ENCODE assay signal across 8 cellular contexts in genomic region chr15:29674661-29675533, GRCh38.
DNase-seq lines count a peak whose midpoint lies in the region; ATAC-seq, FAIRE-seq and TF ChIP-seq lines count a peak whose summit lies in the region.

No MANE protein-coding gene starts in this region.

- peaks cover 0 to 4% of the 10 kb centered on the region in 2 experiments; a peak in 1 of 4 replicates for H3K79me1 ChIP-seq in IMR-90 (ENCODE audit: low read depth in 1 of 2, low read length in 2 of 2)

- peak overlapping the region; percentile 87 for H3K4me2 ChIP-seq in IMR-90 (ENCODE audit: low read depth, low read length)

- peak overlapping the region; percentile 57 for H3K9ac ChIP-seq in IMR-90 (ENCODE audit: low read depth, low read length)
- H3K9ac ChIP-seq in kidney (ENCODE audit: low read length in 2 of 2) = peak overlapping the region in 1 of 2 donors; percentile 46
- H3K9ac ChIP-seq in subcutaneous abdominal adipose tissue (ENCODE audit: low read length in 5 of 5) = no peak overlapping the region

- dilution Hi-C loops in IMR-90 (cut with HindIII; ENCODE audit: low sequenced_read_pairs, unreplicated experiment) = no loop called here

- intact Hi-C loops in IMR-90 (cut with micrococcal nuclease) (no loop called here), kidney (cut with DNase I) (no loop called here)

- no peaks in the 10 kb centered on the region for H3K9me3 ChIP-seq in IMR-90 (ENCODE audit: control insufficient read depth, insufficient read depth, low read length)
- H3K9me3 ChIP-seq in kidney (ENCODE audit: control insufficient read depth in 1 of 2, low read length in 2 of 2) = no peaks in the 10 kb centered on the region
- H3K9me3 ChIP-seq in subcutaneous abdominal adipose tissue (ENCODE audit: control insufficient read depth in 5 of 5, low read length in 5 of 5) = no peaks in the 10 kb centered on the region

- CTCF ChIA-PET in IMR-90 (lab: Yijun Ruan, JAX) = no interaction called here

- peak overlapping the region; percentile 31; the same call in 1 of the 2 replicates for H3K23ac ChIP-seq in IMR-90 (ENCODE audit: low read depth, low read length)

- TF ChIP-seq RAD21 in IMR-90 (IDR thresholded peaks at IDR 0.05; ENCODE audit: low read length) = no peak

- no peaks in the 10 kb centered on the region for H4K20me1 ChIP-seq in IMR-90 (ENCODE audit: insufficient read depth, low read length)

- no peaks in the 10 kb centered on the region for H3K36me3 ChIP-seq in IMR-90 (ENCODE audit: control insufficient read depth, insufficient read depth, low read length)
- H3K36me3 ChIP-seq in kidney (ENCODE audit: control insufficient read depth in 1 of 2, insufficient read depth in 2 of 2, low read length in 2 of 2) = no peaks in the 10 kb centered on the region
- H3K36me3 ChIP-seq in subcutaneous abdominal adipose tissue (ENCODE audit: control insufficient read depth in 5 of 5, insufficient read depth in 5 of 5, low read length in 5 of 5) = no peaks in the 10 kb centered on the region

- H3K27ac ChIP-seq in IMR-90 (ENCODE audit: insufficient read depth, low read length) = peak overlapping the region; percentile 31; the same call in 1 of the 2 replicates
- peak overlapping the region; percentile 54 to 80 for H3K27ac ChIP-seq in kidney (ENCODE audit: low read depth in 2 of 2, low read length in 2 of 2)
- no peak overlapping the region for H3K27ac ChIP-seq in subcutaneous abdominal adipose tissue (ENCODE audit: low read depth, low read length)

- peak overlapping the region; percentile 33; the same call in 1 of the 2 replicates for H3K4ac ChIP-seq in IMR-90 (ENCODE audit: low read depth, low read length)

- H2BK15ac ChIP-seq in IMR-90 (ENCODE audit: low read depth, low read length) = no peak overlapping the region

- H2BK120ac ChIP-seq in IMR-90 (ENCODE audit: low read depth, low read length) = peak overlapping the region; percentile 17

- no peak overlapping the region for H2AK5ac ChIP-seq in IMR-90 (ENCODE audit: low read depth, low read length)

- DNase-seq in IMR-90 (peak; percentile 23), brain pericyte (ENCODE audit: low read depth, low spot score) (peak; percentile 55), kidney (peak; percentile 93)
- DNase-seq in NK-92 treated with Interleukin-12 subunit alpha and Interleukin-12 subunit beta, amount 100 ng/mL, for 24 hours (lab: John Stamatoyannopoulos, UW) = no peak

- H3K18ac ChIP-seq in IMR-90 (ENCODE audit: low read depth, low read length) = peak overlapping the region; percentile 31; the same call in 1 of the 2 replicates

- H4K5ac ChIP-seq in IMR-90 (ENCODE audit: low read depth, low read length) = peak overlapping the region; percentile 57

- peak overlapping the region; percentile 84 for H2AK9ac ChIP-seq in IMR-90 (replicated peaks; ENCODE audit: low read depth, low read length, poor library complexity)

- peak overlapping the region; percentile 86 for H2AFZ ChIP-seq in IMR-90 (replicated peaks; ENCODE audit: low read length, poor library complexity)

- peaks cover 17% of the 10 kb centered on the region for H3K4me1 ChIP-seq in IMR-90 (ENCODE audit: control insufficient read depth, insufficient read depth, low read length)
- H3K4me1 ChIP-seq in kidney (ENCODE audit: control insufficient read depth in 1 of 2, insufficient read depth in 1 of 2, low read depth in 1 of 2, low read length in 2 of 2) = peaks cover 20 to 22% of the 10 kb centered on the region in 2 donors
- H3K4me1 ChIP-seq in subcutaneous abdominal adipose tissue (ENCODE audit: control insufficient read depth in 5 of 5, insufficient read depth in 5 of 5, low read length in 5 of 5) = peaks cover 0 to 9% (median 8%) of the 10 kb centered on the region in 5 donors

- H3K56ac ChIP-seq in IMR-90 (ENCODE audit: extremely low read depth, insufficient read depth, low read length) = no peak overlapping the region

- ATAC-seq in IMR-90 (ENCODE audit: low read depth) (peak; percentile 80), HG03460 (IDR thresholded peaks at IDR 0.05; ENCODE audit: unreplicated experiment) (no peak), HG03025 (IDR thresholded peaks at IDR 0.05; ENCODE audit: low FRiP score, unreplicated experiment) (no peak), HG03342 (IDR thresholded peaks at IDR 0.05; ENCODE audit: unreplicated experiment) (no peak)

- WGBS in IMR-90 (ENCODE audit: extremely low coverage in 2 of 2, insufficient read length in 1 of 2), 2 experiments = 8% methylated on average over 10 of the region's 74 CpGs; no CpG with 5 or more reads in 1 of the 2 experiments

- H3K14ac ChIP-seq in IMR-90 (replicated peaks; ENCODE audit: low read depth, low read length) = no peak overlapping the region

- no peak overlapping the region for H2BK5ac ChIP-seq in IMR-90 (ENCODE audit: low read depth, low read length, poor library complexity, severe bottlenecking)

- no peaks in the 10 kb centered on the region for H3K27me3 ChIP-seq in IMR-90 (ENCODE audit: control insufficient read depth, insufficient read depth, low read length)
- peaks cover 8 to 14% (median 11%) of the 10 kb centered on the region in 5 donors for H3K27me3 ChIP-seq in subcutaneous abdominal adipose tissue (ENCODE audit: control insufficient read depth in 5 of 5, insufficient read depth in 4 of 5, low read length in 5 of 5)

- H4K91ac ChIP-seq in IMR-90 (ENCODE audit: insufficient read depth, low read depth, low read length) = peak overlapping the region; percentile 13; the same call in 1 of the 2 replicates

- peak overlapping the region; percentile 38 to 77; a peak in 2 of 4 replicates for H4K8ac ChIP-seq in IMR-90 (ENCODE audit: low read depth in 2 of 2, low read length in 2 of 2)

- no TSS peak for BruUV-seq in IMR-90 (replicated peaks; lab: Mats Ljungman, UMichigan)

- no peak overlapping the region for H2BK20ac ChIP-seq in IMR-90 (ENCODE audit: low read depth, low read length)

- peaks cover 11% of the 10 kb centered on the region; the same call in 1 of the 2 replicates for H3K9me1 ChIP-seq in IMR-90 (ENCODE audit: insufficient read depth, low read length)

- in situ Hi-C loops in IMR-90 (cut with MboI; ENCODE audit: low sequenced_read_pairs) = loop anchor here (10.0 to 25.0 kb wide), 2 partner anchors 260 to 387 kb away; no protein-coding TSS in a partner anchor

- no peak for TF ChIP-seq CTCF in IMR-90 (conservative IDR thresholded peaks at IDR 0.05; ENCODE audit: low read depth, low read length)
- TF ChIP-seq CTCF in kidney (IDR thresholded peaks at IDR 0.05; ENCODE audit: borderline replicate concordance, extremely low read depth, insufficient read depth) = no peak

- no peak for FAIRE-seq in kidney (lab: Jason Lieb, UNC)

- H3K4me3 ChIP-seq in IMR-90 (ENCODE audit: insufficient read depth, low read depth, low read length) (peak overlapping the region; percentile 76), kidney (ENCODE audit: low read length in 2 of 2) (peak overlapping the region; percentile 28 to 53), subcutaneous abdominal adipose tissue (ENCODE audit: low read depth in 1 of 5, low read length in 5 of 5) (peak overlapping the region in 3 of 5 donors; percentile 53 to 65 (median 65))

- TF ChIP-seq POLR2A in IMR-90 (IDR thresholded peaks at IDR 0.05; ENCODE audit: low read depth, low read length) = no peak

- POLR2A ChIA-PET in IMR-90 (lab: Charles Lee; ENCODE audit: unreplicated experiment) = no interaction called here

TF ChIP-seq in IMR-90, 13 proteins besides CTCF, POLR2A, EP300 and RAD21:
- TF ChIP-seq CHD1 (IDR thresholded peaks at IDR 0.05; ENCODE audit: low read depth, low read length) (no peak), USF2 (IDR thresholded peaks at IDR 0.05; ENCODE audit: low read depth, low read length) (no peak), MAFK (IDR thresholded peaks at IDR 0.05; ENCODE audit: low read depth, low read length) (no peak), MAZ (IDR thresholded peaks at IDR 0.05; ENCODE audit: borderline replicate concordance, low read depth, low read length) (no peak; the same call in 1 of the 2 replicates), RCOR1 (IDR thresholded peaks at IDR 0.05; ENCODE audit: insufficient replicate concordance, low read length) (no peak), CEBPB (IDR thresholded peaks at IDR 0.05; ENCODE audit: low read depth, low read length) (no peak), MXI1 (IDR thresholded peaks at IDR 0.05; ENCODE audit: borderline replicate concordance, low read depth, low read length) (no peak), RFX5 (IDR thresholded peaks at IDR 0.05; ENCODE audit: low read depth, low read length) (no peak), BHLHE40 (IDR thresholded peaks at IDR 0.05; ENCODE audit: low read depth, low read length) (no peak), NFE2L2 (IDR thresholded peaks at IDR 0.05; ENCODE audit: low read depth, low read length) (no peak), FOS (IDR thresholded peaks at IDR 0.05; ENCODE audit: low read depth, low read length) (no peak)
- TF ChIP-seq, protein P1, sequence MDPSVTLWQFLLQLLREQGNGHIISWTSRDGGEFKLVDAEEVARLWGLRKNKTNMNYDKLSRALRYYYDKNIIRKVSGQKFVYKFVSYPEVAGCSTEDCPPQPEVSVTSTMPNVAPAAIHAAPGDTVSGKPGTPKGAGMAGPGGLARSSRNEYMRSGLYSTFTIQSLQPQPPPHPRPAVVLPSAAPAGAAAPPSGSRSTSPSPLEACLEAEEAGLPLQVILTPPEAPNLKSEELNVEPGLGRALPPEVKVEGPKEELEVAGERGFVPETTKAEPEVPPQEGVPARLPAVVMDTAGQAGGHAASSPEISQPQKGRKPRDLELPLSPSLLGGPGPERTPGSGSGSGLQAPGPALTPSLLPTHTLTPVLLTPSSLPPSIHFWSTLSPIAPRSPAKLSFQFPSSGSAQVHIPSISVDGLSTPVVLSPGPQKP (IDR thresholded peaks at IDR 0.05; ENCODE audit: borderline replicate concordance, low read depth, low read length) = no peak
TF ChIP-seq in IMR-90: peak in this region for 0.
